ENCODE assay signal across 15 cellular contexts in genomic region chr13:91368676-91369425, GRCh38. TPM values are rescaled to one million over a fixed set of nuclear protein-coding genes. Genes with fewer than 3 reads are reported as not detected.
A peak's percentile ranks its signal among the peaks of the same experiment; 100 is the strongest.
DNase-seq lines count a peak whose midpoint lies in the region; FAIRE-seq and TF ChIP-seq lines count a peak whose summit lies in the region.
"Had no signal": no experiment of that assay in that cellular context is flagged by ENCODE, and none has a peak within 500 bp of the region (broad histone marks: within the 10 kb centered on the region; RNA-seq: fewer than 3 reads in every experiment).

No MANE protein-coding gene starts in this region.

- no peak for FAIRE-seq in GM12891 (lab: Jason Lieb, UNC)
- no peak for FAIRE-seq in GM19239 (lab: Jason Lieb, UNC)
- FAIRE-seq: HepG2 had no signal

- DNase-seq in stimulated activated CD4-positive, alpha-beta T cell treated with anti-CD3 and anti-CD28 coated beads, Interleukin-4, amount 100 ng/mL, for 24 hours: peak; percentile 18
- no peak for DNase-seq in stimulated activated CD4-positive, alpha-beta T cell treated with anti-CD3 and anti-CD28 coated beads, Interleukin-4, amount 100 ng/mL, for 1 hour
- peak; percentile 24 for DNase-seq in NCI-H226
- DNase-seq in choroid plexus epithelial cell (ENCODE audit: low read depth): peak; percentile 31
- no peak for DNase-seq in GM12891 (ENCODE audit: insufficient read length, low spot score)
- no peak for DNase-seq in middle frontal gyrus (ENCODE audit: extremely low spot score, low spot score)
- no peak for DNase-seq in GM19239 (ENCODE audit: insufficient read length, low spot score)
- no peak for DNase-seq in NCI-H2196 (lab: John Stamatoyannopoulos, UW; ENCODE audit: unreplicated experiment)
- DNase-seq: activated CD4-positive, alpha-beta T cell treated with anti-CD3 and anti-CD28 coated beads, Interleukin-2, amount 50 U/mL, for 1 hour; anterior cingulate cortex; heart right ventricle; left lung; NCI-H187 treated with DMSO at 0.1 percent for 48 hours had no signal

- no peak overlapping the region for H3K4me3 ChIP-seq in choroid plexus epithelial cell (ENCODE audit: low read depth, low read length)
- H3K4me3 ChIP-seq: heart right ventricle, left lung, neural progenitor cell had no signal

- TF ChIP-seq CTCF in choroid plexus epithelial cell (conservative IDR thresholded peaks at IDR 0.05; ENCODE audit: low read depth, low read length): no peak

- no peak for TF ChIP-seq POLR2A in GM12891 (IDR thresholded peaks at IDR 0.05; ENCODE audit: low read depth, low read length)

TF ChIP-seq in GM12891, 5 proteins besides CTCF, POLR2A, EP300 and RAD21:
- no peak for TF ChIP-seq TAF1 (IDR thresholded peaks at IDR 0.05; ENCODE audit: low read depth, low read length)
- no peak for TF ChIP-seq POLR2AphosphoS5 (IDR thresholded peaks at IDR 0.05; ENCODE audit: low read depth, low read length)

RNA-seq across cellular contexts. Expression of gene MIR17HG, which starts 21.4 kb away (rescaled TPM):
- 2.8 TPM for polyA plus RNA-seq in GM12891 (2012; ENCODE audit: low read depth, missing spikeins)

RNA-seq across cellular contexts. Expression of gene GPC5, which starts 29.6 kb away (rescaled TPM):
- polyA plus RNA-seq in GM12891 (2012; ENCODE audit: low read depth, missing spikeins): 3.6 TPM

Comparison
In these comparisons a context has a peak if more than half of its experiments do, and no peak if none do; other contexts are left out.
1. DNase-seq: peak in stimulated activated CD4-positive, alpha-beta T cell treated with anti-CD3 and anti-CD28 coated beads, Interleukin-4, amount 100 ng/mL, for 24 hours (single experiment), NCI-H226 (single experiment) and choroid plexus epithelial cell (single experiment); none in stimulated activated CD4-positive, alpha-beta T cell treated with anti-CD3 and anti-CD28 coated beads, Interleukin-4, amount 100 ng/mL, for 1 hour (single experiment), GM12891 (single experiment), middle frontal gyrus (single experiment), GM19239 (single experiment) and NCI-H2196 (single experiment).